Comparison of ENCODE assay signal across 9 cellular contexts in the genomic region with DNA sequence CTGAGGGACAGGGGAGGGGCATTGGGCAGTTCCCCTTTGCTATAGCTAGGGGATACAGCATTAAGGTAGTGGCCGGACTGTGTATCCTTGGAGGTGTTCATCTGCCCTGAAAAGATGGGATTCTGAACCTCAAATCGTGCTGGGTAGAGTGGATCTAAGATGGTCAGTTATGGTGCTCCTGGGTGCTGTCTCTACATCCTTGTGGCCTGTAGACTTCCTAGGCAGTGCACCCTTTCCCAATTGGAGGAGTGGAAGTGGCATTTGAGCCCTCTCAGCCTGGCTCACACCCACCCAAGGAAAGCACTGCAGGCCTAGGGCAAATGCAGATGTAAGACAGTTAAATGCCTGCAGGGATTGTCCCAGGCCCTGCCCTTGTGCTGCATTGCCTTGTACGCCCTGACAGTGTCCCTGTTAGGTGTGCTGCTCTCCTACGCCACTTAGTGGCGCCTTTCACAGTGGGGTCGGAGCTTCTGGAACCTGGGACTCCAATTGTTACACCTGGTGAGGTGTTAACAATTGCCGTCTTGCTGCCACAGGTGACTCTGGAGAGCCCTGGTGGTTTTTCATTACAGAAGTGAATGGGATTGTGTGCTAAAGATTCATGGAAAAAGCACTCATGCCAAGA. TPM values are rescaled to one million over a fixed set of nuclear protein-coding genes. Genes with fewer than 3 reads are reported as not detected.
DNase-seq lines count a peak whose midpoint lies in the region; ATAC-seq and TF ChIP-seq lines count a peak whose summit lies in the region.
"Had no signal": no experiment of that assay in that cellular context is flagged by ENCODE, and none has a peak within 500 bp of the region (broad histone marks: within the 10 kb centered on the region; RNA-seq: fewer than 3 reads in every experiment).

No MANE protein-coding gene starts in this region.

- no peak overlapping the region for H3K9ac ChIP-seq in OCI-LY1 (ENCODE audit: low read length)

- H3K9me2 ChIP-seq in OCI-LY1 (ENCODE audit: low read depth, low read length): no peaks in the 10 kb centered on the region

- intact Hi-C loops in spleen (cut with DNase I; ENCODE audit: low total_unique reads): no loop called here

- no peak overlapping the region for H3K4me3 ChIP-seq in OCI-LY1 (ENCODE audit: low read depth, low read length, poor library complexity, severe bottlenecking)
- H3K4me3 ChIP-seq in spleen: no peak overlapping the region

- no peak overlapping the region for H3K27ac ChIP-seq in OCI-LY1 (ENCODE audit: low read depth, low read length, poor library complexity, severe bottlenecking)
- H3K27ac ChIP-seq in spleen: no peak overlapping the region

- H3K79me2 ChIP-seq in OCI-LY1 (ENCODE audit: insufficient read depth, low read length): no peaks in the 10 kb centered on the region

- DNase-seq in stimulated activated CD4-positive, alpha-beta T cell treated with anti-CD3 and anti-CD28 coated beads, Interleukin-2, amount 100 ng/mL, for 48 hours: peak; percentile 5 to 11
- no peak for DNase-seq in stimulated activated CD4-positive, alpha-beta T cell treated with anti-CD3 and anti-CD28 coated beads, Interleukin-12 subunit alpha, Interleukin-12 subunit beta, amount 100 ng/mL, for 4 hours
- DNase-seq in islet precursor cell: peak; percentile 83
- no peak for DNase-seq in spleen
- DNase-seq in activated CD4-positive, CD25-positive, alpha-beta regulatory T cell treated with anti-CD3 and anti-CD28 coated beads, Interleukin-2, amount 50 U/mL, for 72 hours: no peak
- no peak for DNase-seq in NCI-H226
- DNase-seq: activated T-cell treated with anti-CD3 and anti-CD28 coated beads, Interleukin-2, amount 50 U/mL, for 4 hours had no signal

- 69 to 79% (median 75%) methylated on average over 7 of the region's 7 CpGs for WGBS in spleen, 5 donors

- no peaks in the 10 kb centered on the region for H3F3A ChIP-seq in OCI-LY1 (ENCODE audit: insufficient read depth, low read length)

- H3K4me1 ChIP-seq in OCI-LY1 (ENCODE audit: insufficient read depth, low read length, severe bottlenecking) (no peaks in the 10 kb centered on the region), spleen (no peaks in the 10 kb centered on the region)

- H4K20me1 ChIP-seq in OCI-LY1 (ENCODE audit: insufficient read depth, low read length): no peaks in the 10 kb centered on the region

- TF ChIP-seq CTCF in OCI-LY1 (IDR thresholded peaks at IDR 0.05; ENCODE audit: low read length) (peak; percentile 78), spleen (IDR thresholded peaks at IDR 0.05 in 8 of 11, conservative IDR thresholded peaks at IDR 0.05 in 3 of 11) (peak in 5 of 11 experiments; percentile 16 to 43 (median 22))

- H3K4me2 ChIP-seq in OCI-LY1 (ENCODE audit: low read length): no peak overlapping the region

- no peak overlapping the region for H2AFZ ChIP-seq in OCI-LY1 (ENCODE audit: low read length)

- H3K36me3 ChIP-seq in OCI-LY1 (ENCODE audit: insufficient read depth, low read length) (peaks cover 5% of the 10 kb centered on the region), spleen (peaks cover 0 to 38% (median 2%) of the 10 kb centered on the region in 6 donors)

- peak; percentile 77 for ATAC-seq in HG02759 (IDR thresholded peaks at IDR 0.05; ENCODE audit: unreplicated experiment)

- H3K27me3 ChIP-seq in OCI-LY1 (ENCODE audit: insufficient read depth, low read length) (no peaks in the 10 kb centered on the region), spleen (replicated peaks in 1 of 7) (peaks cover 0 to 5% (median 0%) of the 10 kb centered on the region in 7 donors)

- H3K9me3 ChIP-seq in OCI-LY1 (ENCODE audit: low read length): no peaks in the 10 kb centered on the region
- no peaks in the 10 kb centered on the region for H3K9me3 ChIP-seq in spleen

- no peak for TF ChIP-seq POLR2A in spleen (IDR thresholded peaks at IDR 0.05)

RNA-seq across cellular contexts. Expression of a gene that starts 35.0 kb away (rescaled TPM):
- total RNA-seq in spleen: 10 to 100 TPM; 28.2 to 75.1 (median 41.4) TPM
- 10 to 100 TPM; 17.2 to 25.0 (median 18.1) TPM for polyA plus RNA-seq in spleen

Comparison
In these comparisons a context has a peak if more than half of its experiments do, and no peak if none do; other contexts are left out.
1. DNase-seq: peak in stimulated activated CD4-positive, alpha-beta T cell treated with anti-CD3 and anti-CD28 coated beads, Interleukin-2, amount 100 ng/mL, for 48 hours (2 of 2) and islet precursor cell (single experiment); none in stimulated activated CD4-positive, alpha-beta T cell treated with anti-CD3 and anti-CD28 coated beads, Interleukin-12 subunit alpha, Interleukin-12 subunit beta, amount 100 ng/mL, for 4 hours (single experiment), spleen (single experiment), activated CD4-positive, CD25-positive, alpha-beta regulatory T cell treated with anti-CD3 and anti-CD28 coated beads, Interleukin-2, amount 50 U/mL, for 72 hours (single experiment) and NCI-H226 (single experiment).